ENCODE assay signal across 12 cellular contexts in the genomic region with DNA sequence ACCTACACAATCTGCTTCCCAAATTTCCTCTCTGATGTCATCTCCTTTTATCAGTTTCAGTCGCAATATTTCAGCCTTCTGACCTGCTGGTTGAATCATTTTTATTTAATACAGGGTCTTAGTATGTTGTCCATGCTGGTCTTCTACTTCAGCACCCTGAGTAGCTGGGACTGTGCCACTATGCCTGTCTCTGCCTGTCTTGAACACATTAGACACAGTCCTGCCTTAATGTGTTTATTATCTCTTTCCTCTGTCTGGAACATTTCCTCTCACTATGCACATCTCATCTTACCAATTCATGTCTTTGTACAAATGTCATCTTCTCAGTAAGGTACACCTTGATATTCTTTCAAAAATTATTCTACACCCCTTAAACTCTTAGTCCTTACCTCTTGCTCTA.
"Had no signal": no experiment of that assay in that cellular context is flagged by ENCODE, and none has a peak within 500 bp of the region (broad histone marks: within the 10 kb centered on the region; RNA-seq: fewer than 3 reads in every experiment).

No MANE protein-coding gene starts in this region.

- DNase-seq: activated CD4-positive, alpha-beta memory T cell treated with anti-CD3 and anti-CD28 coated beads, Interleukin-2, amount 10 ng/mL, durations not matched to agents 7 days and 5 days; activated CD4-positive, CD25-positive, alpha-beta regulatory T cell treated with anti-CD3 and anti-CD28 coated beads, Interleukin-2, amount 50 U/mL, for 72 hours; dermis blood vessel endothelial cell; foreskin melanocyte; head of caudate nucleus; mesendoderm; stimulated activated CD4-positive, alpha-beta T cell treated with anti-CD3 and anti-CD28 coated beads, Interleukin-15, amount 100 ng/mL, for 24 hours; stimulated activated CD4-positive, alpha-beta T cell treated with anti-CD3 and anti-CD28 coated beads, Interleukin-4, amount 100 ng/mL, for 24 hours; stimulated activated naive CD4-positive, alpha-beta T cell treated with Interleukin-2 at 50 U/mL for 16 hours; testis; upper lobe of left lung had no signal

- H3K27ac Mint-ChIP-seq: activated CD4-positive, alpha-beta memory T cell treated with anti-CD3 and anti-CD28 coated beads, Interleukin-2, amount 10 ng/mL, durations not matched to agents 7 days and 5 days; progenitor cell of endocrine pancreas had no signal

- H3K4me3 Mint-ChIP-seq: activated CD4-positive, alpha-beta memory T cell treated with anti-CD3 and anti-CD28 coated beads, Interleukin-2, amount 10 ng/mL, durations not matched to agents 7 days and 5 days had no signal

- H3K27me3 Mint-ChIP-seq: activated CD4-positive, alpha-beta memory T cell treated with anti-CD3 and anti-CD28 coated beads, Interleukin-2, amount 10 ng/mL, durations not matched to agents 7 days and 5 days; progenitor cell of endocrine pancreas had no signal
